8 cellular contexts compared by ENCODE assay signal in genomic region chr9:126491256-126491879, GRCh38.
DNase-seq lines count a peak whose midpoint lies in the region; ATAC-seq, FAIRE-seq and TF ChIP-seq lines count a peak whose summit lies in the region.

No MANE protein-coding gene starts in this region.

- H3K4me1 ChIP-seq in thoracic aorta (ENCODE audit: control insufficient read depth in 1 of 2, low read depth in 2 of 2) = no peaks in the 10 kb centered on the region

- H3K27me3 ChIP-seq in GM06990 (replicated peaks; ENCODE audit: control insufficient read depth, insufficient read depth, low read length) (no peaks in the 10 kb centered on the region; the same call in none of the 2 replicates), thoracic aorta (replicated peaks; ENCODE audit: insufficient read depth) (no peaks in the 10 kb centered on the region)

- H3K36me3 Mint-ChIP-seq in WTC11 (no peaks in the 10 kb centered on the region), endothelial cell (ENCODE audit: low read depth, unreplicated experiment) (no peaks in the 10 kb centered on the region)

- DNase-seq in GM06990 (ENCODE audit: extremely low read depth, insufficient read length) (no peak), NCI-H2107 (lab: John Stamatoyannopoulos, UW) (peak; percentile 75), WTC11 (ENCODE audit: low spot score) (no peak), endothelial cell (ENCODE audit: low spot score) (peak; percentile 60), mucosa of gallbladder (ENCODE audit: low spot score) (peak; percentile 68), thoracic aorta (ENCODE audit: low spot score) (no peak)

- H3K9me3 ChIP-seq in thoracic aorta = no peaks in the 10 kb centered on the region

- H3K9me3 Mint-ChIP-seq in WTC11 (no peaks in the 10 kb centered on the region), endothelial cell (ENCODE audit: unreplicated experiment) (no peaks in the 10 kb centered on the region)

- H3K27me3 Mint-ChIP-seq in WTC11 (ENCODE audit: low read depth) = no peaks in the 10 kb centered on the region; the same call in 1 of the 2 replicates
- peaks cover 2% of the 10 kb centered on the region for H3K27me3 Mint-ChIP-seq in endothelial cell (ENCODE audit: unreplicated experiment)

- no peak overlapping the region for H3K4me3 Mint-ChIP-seq in WTC11
- no peak overlapping the region for H3K4me3 Mint-ChIP-seq in endothelial cell (ENCODE audit: unreplicated experiment)

- H3K4me3 ChIP-seq in GM06990 (replicated peaks; ENCODE audit: low read depth, low read length) = no peak overlapping the region
- H3K4me3 ChIP-seq in thoracic aorta = no peak overlapping the region

- CTCF ChIA-PET in WTC11 (lab: Charles Lee) = interaction anchor here (0.6 to 3.6 kb wide), 28 partner anchors 9 to 1083 kb away, joined by 3 to 40 read pairs (median 4); no protein-coding TSS in a partner anchor

- peaks cover 12% of the 10 kb centered on the region for H3K4me1 Mint-ChIP-seq in WTC11
- H3K4me1 Mint-ChIP-seq in endothelial cell (ENCODE audit: unreplicated experiment) = peaks cover 17% of the 10 kb centered on the region

- no peak overlapping the region for H3K27ac ChIP-seq in thoracic aorta

- POLR2A ChIA-PET in WTC11 (lab: Charles Lee) = no interaction called here

- ATAC-seq in WTC11 (peak; percentile 43; the same call in 1 of the 2 replicates), thoracic aorta (ENCODE audit: insufficient number of reproducible peaks, low FRiP score, low read depth) (no peak), HG02623 (IDR thresholded peaks at IDR 0.05; ENCODE audit: unreplicated experiment) (no peak)

- H3K36me3 ChIP-seq in GM06990 (ENCODE audit: control insufficient read depth, insufficient read depth, low read length) = no peaks in the 10 kb centered on the region
- H3K36me3 ChIP-seq in thoracic aorta = no peaks in the 10 kb centered on the region

- FAIRE-seq in A204.1 (lab: Jason Lieb, UNC) = peak; percentile 97

- H3K27ac Mint-ChIP-seq in WTC11 = no peak overlapping the region
- H3K27ac Mint-ChIP-seq in endothelial cell (ENCODE audit: unreplicated experiment) = no peak overlapping the region

- TF ChIP-seq CTCF in GM06990 (IDR thresholded peaks at IDR 0.05; ENCODE audit: insufficient read depth, low read length, poor library complexity, severe bottlenecking) (peak; percentile 77), WTC11 (IDR thresholded peaks at IDR 0.05) (peak; percentile 91), endothelial cell (IDR thresholded peaks at IDR 0.05; ENCODE audit: unreplicated experiment) (peak; percentile 99), thoracic aorta (IDR thresholded peaks at IDR 0.05) (peak; percentile 93)

TF ChIP-seq in WTC11, 78 proteins besides CTCF, POLR2A, EP300 and RAD21:
- TF ChIP-seq MXD4 (CRISPR knock-in tag; IDR thresholded peaks at IDR 0.05; ENCODE audit: borderline replicate concordance) (no peak), IRF1 (CRISPR knock-in tag; IDR thresholded peaks at IDR 0.05) (no peak), PRDM15 (CRISPR knock-in tag; IDR thresholded peaks at IDR 0.05) (no peak), NR1H2 (CRISPR knock-in tag; IDR thresholded peaks at IDR 0.05) (no peak), PRRX2 (CRISPR knock-in tag; IDR thresholded peaks at IDR 0.05) (no peak), ZBTB43 (CRISPR knock-in tag; IDR thresholded peaks at IDR 0.05) (no peak), ZNF512 (CRISPR knock-in tag; IDR thresholded peaks at IDR 0.05; ENCODE audit: borderline replicate concordance) (no peak), GTF2I (CRISPR knock-in tag; conservative IDR thresholded peaks at IDR 0.05) (no peak), NR2C2 (CRISPR knock-in tag; IDR thresholded peaks at IDR 0.05) (no peak), MYBL2 (CRISPR knock-in tag; IDR thresholded peaks at IDR 0.05) (no peak), CDX4 (CRISPR knock-in tag; IDR thresholded peaks at IDR 0.05; ENCODE audit: borderline replicate concordance) (no peak), ZNF396 (CRISPR knock-in tag; IDR thresholded peaks at IDR 0.05; ENCODE audit: borderline replicate concordance) (no peak), CBFB (CRISPR knock-in tag; IDR thresholded peaks at IDR 0.05; ENCODE audit: low read depth) (no peak)
TF ChIP-seq in WTC11: peak in this region for 0.

Comparison
In these comparisons a context has a peak if more than half of its experiments do, and no peak if none do; other contexts are left out.
1. DNase-seq: peak in NCI-H2107 (single experiment), endothelial cell (single experiment) and mucosa of gallbladder (single experiment); none in GM06990 (single experiment), WTC11 (single experiment) and thoracic aorta (single experiment).
2. Peak in every context shown above with its lines, with median percentiles within 50 percentile points of each other: CTCF ChIP-seq.